Comparison of ENCODE assay signal across 8 cellular contexts in genomic region chr11:118998822-118999221, GRCh38. TPM values are rescaled to one million over a fixed set of nuclear protein-coding genes. Genes with fewer than 3 reads are reported as not detected.
DNase-seq lines count a peak whose midpoint lies in the region; ATAC-seq, FAIRE-seq and TF ChIP-seq lines count a peak whose summit lies in the region.

No MANE protein-coding gene starts in this region.

- H3K36me3 ChIP-seq in SJCRH30 (peaks cover 5% of the 10 kb centered on the region; the same call in 1 of the 2 replicates), fibroblast of lung (ENCODE audit: control insufficient read depth, insufficient read depth, low read length) (peaks cover 3% of the 10 kb centered on the region), parathyroid adenoma (ENCODE audit: control insufficient read depth, insufficient read depth, low read length) (no peaks in the 10 kb centered on the region)

- no peak for TF ChIP-seq POLR2A in GM12892 (IDR thresholded peaks at IDR 0.05; ENCODE audit: low read depth, low read length)

- FAIRE-seq in GM12892 (lab: Jason Lieb, UNC), result peak; percentile 57

- H3K79me2 ChIP-seq in fibroblast of lung (ENCODE audit: control insufficient read depth, insufficient read depth, low read length) (peaks cover 15% of the 10 kb centered on the region), parathyroid adenoma (no peaks in the 10 kb centered on the region)

- H3K4me3 ChIP-seq in SJCRH30, result peak overlapping the region; percentile 89
- peak overlapping the region; percentile 73 to 97 (median 87) for H3K4me3 ChIP-seq in fibroblast of lung (replicated peaks in 1 of 4; ENCODE audit: control extremely low read depth in 1 of 4, insufficient read depth in 1 of 4, low read depth in 3 of 4, low read length in 4 of 4)
- peak overlapping the region; percentile 68 for H3K4me3 ChIP-seq in parathyroid adenoma (ENCODE audit: low read depth, low read length)

- DNase-seq in GM12892 (ENCODE audit: insufficient read length) (no peak), SJCRH30 (no peak), fibroblast of lung (ENCODE audit: low read depth in 2 of 2) (peak; percentile 39 to 89), epidermal melanocyte (ENCODE audit: insufficient read length, low spot score) (no peak)

- no peaks in the 10 kb centered on the region for H3K9me3 ChIP-seq in SJCRH30 (replicated peaks)
- H3K9me3 ChIP-seq in fibroblast of lung (ENCODE audit: control insufficient read depth, insufficient read depth, low read depth, low read length), result no peaks in the 10 kb centered on the region
- H3K9me3 ChIP-seq in parathyroid adenoma (ENCODE audit: control insufficient read depth, low read length), result no peaks in the 10 kb centered on the region

- no peaks in the 10 kb centered on the region for H4K20me1 ChIP-seq in fibroblast of lung (ENCODE audit: control insufficient read depth, extremely low read depth, insufficient read depth, low read length)

- ATAC-seq in HG03460 (IDR thresholded peaks at IDR 0.05; ENCODE audit: unreplicated experiment) (no peak), GM21526 (IDR thresholded peaks at IDR 0.05; ENCODE audit: low FRiP score, unreplicated experiment) (no peak), HG02642 (IDR thresholded peaks at IDR 0.05; ENCODE audit: poor library complexity, unreplicated experiment) (no peak)

- no peak overlapping the region; the same call in 1 of the 2 replicates for H3K27ac ChIP-seq in SJCRH30
- H3K27ac ChIP-seq in fibroblast of lung (ENCODE audit: insufficient read depth, low read length), result peak overlapping the region; percentile 87
- H3K27ac ChIP-seq in parathyroid adenoma, result no peak overlapping the region

- H3K9ac ChIP-seq in fibroblast of lung (ENCODE audit: insufficient read depth, low read length), result peak overlapping the region; percentile 88
- no peak overlapping the region for H3K9ac ChIP-seq in parathyroid adenoma

- TF ChIP-seq CTCF in fibroblast of lung (conservative IDR thresholded peaks at IDR 0.05 in 1 of 2, IDR thresholded peaks at IDR 0.05 in 1 of 2; ENCODE audit: low read depth in 1 of 2, low read length in 2 of 2), result no peak
- no peak for TF ChIP-seq CTCF in parathyroid adenoma (IDR thresholded peaks at IDR 0.05)

- H3K4me2 ChIP-seq in fibroblast of lung (ENCODE audit: extremely low read depth, insufficient read depth, low read length) (peak overlapping the region; percentile 95), parathyroid adenoma (ENCODE audit: low read length) (peak overlapping the region; percentile 91)

- H3K4me1 ChIP-seq in SJCRH30 (no peaks in the 10 kb centered on the region), fibroblast of lung (ENCODE audit: control insufficient read depth, extremely low read depth, insufficient read depth, low read length) (no peaks in the 10 kb centered on the region), parathyroid adenoma (no peaks in the 10 kb centered on the region)

- peak overlapping the region; percentile 88 for H2AFZ ChIP-seq in fibroblast of lung (ENCODE audit: low read length)
- H2AFZ ChIP-seq in parathyroid adenoma, result no peak overlapping the region

- no peaks in the 10 kb centered on the region for H3K27me3 ChIP-seq in SJCRH30
- H3K27me3 ChIP-seq in fibroblast of lung (ENCODE audit: control insufficient read depth, insufficient read depth, low read length), result no peaks in the 10 kb centered on the region
- no peaks in the 10 kb centered on the region for H3K27me3 ChIP-seq in parathyroid adenoma (ENCODE audit: control insufficient read depth, insufficient read depth, low read length)

RNA-seq across cellular contexts. Expression of gene CENATAC, which starts 0.9 kb away (rescaled TPM):
- 22.1 TPM for polyA plus RNA-seq in GM12892 (2012; ENCODE audit: missing spikeins)
- 12.7 and 17.5 TPM in 2 replicates for total RNA-seq in SJCRH30 (2014; rRNA removed; shearing (Covaris generic))
- 15.2 and 21.5 TPM in 2 replicates for total RNA-seq in fibroblast of lung
- 10.1 and 11.0 TPM in 2 replicates for polyA plus RNA-seq in fibroblast of lung
- 6.5 and 6.6 TPM in 2 replicates for polyA plus RNA-seq in fibroblast of lung (2012)
- polyA minus RNA-seq in fibroblast of lung (ENCODE audit: low replicate concordance), result 0.56 and 4.7 TPM in 2 replicates

RNA-seq across cellular contexts. Expression of gene RPS25, which starts 19.3 kb away (rescaled TPM):
- polyA plus RNA-seq in GM12892 (2012; ENCODE audit: missing spikeins), result 4,000 TPM
- total RNA-seq in SJCRH30 (2014; rRNA removed; shearing (Covaris generic)), result 797 and 901 TPM in 2 replicates
- total RNA-seq in fibroblast of lung, result 525 and 1,335 TPM in 2 replicates
- 2,775 and 2,854 TPM in 2 replicates for polyA plus RNA-seq in fibroblast of lung
- 894 and 1,124 TPM in 2 replicates for polyA plus RNA-seq in fibroblast of lung (2012)
- 8.4 and 18.4 TPM in 2 replicates for polyA minus RNA-seq in fibroblast of lung (ENCODE audit: low replicate concordance)

RNA-seq across cellular contexts. Expression of gene TRAPPC4, which starts 19.7 kb away (rescaled TPM):
- 55.2 TPM for polyA plus RNA-seq in GM12892 (2012; ENCODE audit: missing spikeins)
- total RNA-seq in SJCRH30 (2014; rRNA removed; shearing (Covaris generic)), result 33.1 and 34.8 TPM in 2 replicates
- total RNA-seq in fibroblast of lung, result 60.6 and 74.7 TPM in 2 replicates
- 109 and 207 TPM in 2 replicates for polyA plus RNA-seq in fibroblast of lung
- 83.0 and 142 TPM in 2 replicates for polyA plus RNA-seq in fibroblast of lung (2012)
- polyA minus RNA-seq in fibroblast of lung (ENCODE audit: low replicate concordance), result 73.0 and 116 TPM in 2 replicates

RNA-seq across cellular contexts. Expression of gene FOXR1, which starts 27.3 kb away (rescaled TPM):
- polyA plus RNA-seq in GM12892 (2012; ENCODE audit: missing spikeins), result not detected
- total RNA-seq in SJCRH30 (2014; rRNA removed; shearing (Covaris generic)), result not detected in 2 replicates
- not detected in 2 replicates for total RNA-seq in fibroblast of lung
- polyA plus RNA-seq in fibroblast of lung, result not detected in 2 replicates
- not detected in 2 replicates for polyA plus RNA-seq in fibroblast of lung (2012)
- polyA minus RNA-seq in fibroblast of lung (ENCODE audit: low replicate concordance), result not detected in 2 replicates

RNA-seq across cellular contexts. Expression of gene SLC37A4, which starts 31.9 kb away (rescaled TPM):
- polyA plus RNA-seq in GM12892 (2012; ENCODE audit: missing spikeins), result 32.5 TPM
- 8.7 and 9.8 TPM in 2 replicates for total RNA-seq in SJCRH30 (2014; rRNA removed; shearing (Covaris generic))
- total RNA-seq in fibroblast of lung, result 10.0 and 10.1 TPM in 2 replicates
- 12.6 and 14.4 TPM in 2 replicates for polyA plus RNA-seq in fibroblast of lung
- polyA plus RNA-seq in fibroblast of lung (2012), result 6.9 and 11.2 TPM in 2 replicates
- polyA minus RNA-seq in fibroblast of lung (ENCODE audit: low replicate concordance), result 16.5 and 33.4 TPM in 2 replicates

Comparison
In these comparisons a context has a peak if more than half of its experiments do, and no peak if none do; other contexts are left out.
1. DNase-seq: peak in fibroblast of lung (2 of 2); none in GM12892 (single experiment), SJCRH30 (0 of 2) and epidermal melanocyte (single experiment).
2. Peak in every context shown above with its lines, with median percentiles within 50 percentile points of each other: H3K4me3 ChIP-seq.